In the genomic region with DNA sequence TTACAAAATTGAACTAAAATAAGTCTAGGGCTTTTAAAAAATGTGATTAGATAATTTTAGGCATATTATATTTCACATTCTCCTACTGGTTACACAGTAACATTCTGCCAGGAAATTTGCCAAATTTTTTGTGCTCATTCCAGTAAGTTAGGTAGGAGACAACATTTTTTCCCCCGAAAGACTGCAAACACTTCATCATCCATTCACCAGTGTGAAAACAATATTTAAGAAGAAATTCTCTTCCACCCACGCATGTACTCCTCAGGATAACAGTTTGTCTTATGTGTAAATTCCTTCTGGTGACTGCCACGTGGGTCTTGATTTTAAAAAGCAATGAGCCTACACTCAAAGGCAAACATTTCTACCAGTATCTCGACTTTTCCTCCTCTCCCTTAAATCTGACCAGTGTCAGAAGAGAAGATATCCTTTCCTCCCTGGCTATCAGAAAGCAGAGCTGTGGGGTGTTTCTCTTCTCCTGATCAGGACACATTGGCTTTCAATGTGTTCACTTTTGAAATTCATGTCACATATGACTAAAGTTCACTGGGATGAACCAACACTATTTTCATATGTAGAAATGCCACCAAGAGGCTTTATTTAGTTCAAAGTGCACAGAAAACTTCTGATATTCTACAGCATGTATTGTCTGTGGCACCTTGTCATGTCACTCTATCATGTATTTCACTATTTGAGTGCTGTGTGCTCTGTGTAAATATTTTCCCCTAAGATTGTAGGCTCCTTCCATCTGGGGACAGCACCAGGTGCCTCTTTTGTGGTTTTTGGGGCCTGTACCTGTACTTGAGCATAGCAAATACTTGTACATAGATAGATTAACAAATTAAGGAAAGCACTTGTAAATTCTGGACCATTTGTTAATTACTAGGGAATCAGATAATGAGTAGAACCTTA, we compare ENCODE assay signal across 21 cellular contexts. TPM values are rescaled to one million over a fixed set of nuclear protein-coding genes. Genes with fewer than 3 reads are reported as not detected.
DNase-seq lines count a peak whose midpoint lies in the region; ATAC-seq, FAIRE-seq and TF ChIP-seq lines count a peak whose summit lies in the region.
"Had no signal": no experiment of that assay in that cellular context is flagged by ENCODE, and none has a peak within 500 bp of the region (broad histone marks: within the 10 kb centered on the region; RNA-seq: fewer than 3 reads in every experiment).

No MANE protein-coding gene starts in this region.

- peak; percentile 82 for ATAC-seq in lung (ENCODE audit: insufficient read depth, low FRiP score)
- no peak for ATAC-seq in GM18873 (IDR thresholded peaks at IDR 0.05; ENCODE audit: low FRiP score, unreplicated experiment)
- ATAC-seq: esophagus mucosa, psoas muscle had no signal

- no peak for FAIRE-seq in frontal cortex (lab: Jason Lieb, UNC)
- FAIRE-seq: GM18507, H54 had no signal

- no peaks in the 10 kb centered on the region for H3K9me2 ChIP-seq in GM23248 (ENCODE audit: insufficient read depth)

- DNase-seq in ACHN (peak; percentile 29), GM23248 (peak; percentile 68), choroid plexus epithelial cell (ENCODE audit: low read depth) (peak; percentile 87), lung (ENCODE audit: low spot score) (no peak), NCI-H1694 (lab: John Stamatoyannopoulos, UW) (no peak), frontal cortex (ENCODE audit: low spot score in 2 of 2) (no peak), NOMO-1 treated with DMSO at 0.1 percent for 48 hours (lab: John Stamatoyannopoulos, UW; ENCODE audit: unreplicated experiment) (no peak)
- DNase-seq: activated CD4-positive, alpha-beta T cell treated with anti-CD3 and anti-CD28 coated beads, Interleukin-2, amount 10 ng/mL, durations not matched to agents 7 days and 5 days; activated gamma-delta T cell; cerebellar nuclear complex; psoas muscle; RPMI8226; stimulated activated naive CD4-positive, alpha-beta T cell; T-helper 2 cell had no signal

- in situ Hi-C loops in ACHN (cut with HindIII; ENCODE audit: low pct_ligation_motif_present, low pct_unique_long_range_greater_than_20kb, low sequenced_read_pairs) (no loop called here), GM23248 (cut with MboI) (no loop called here)

- TF ChIP-seq CTCF in choroid plexus epithelial cell (conservative IDR thresholded peaks at IDR 0.05; ENCODE audit: low read depth, low read length) (no peak), lung (IDR thresholded peaks at IDR 0.05; ENCODE audit: control extremely low read depth, extremely low read depth) (no peak)

- H3K27me3 ChIP-seq in GM23248 (replicated peaks; ENCODE audit: insufficient read depth) (no peaks in the 10 kb centered on the region), lung (ENCODE audit: control insufficient read depth, insufficient read depth) (no peaks in the 10 kb centered on the region)

- H3K27ac ChIP-seq in GM23248: peak overlapping the region; percentile 12
- no peak overlapping the region for H3K27ac ChIP-seq in lung (ENCODE audit: low read depth in 1 of 2, low read length in 1 of 2)
- H3K27ac ChIP-seq: C4-2B, HL-60, psoas muscle had no signal

- no peaks in the 10 kb centered on the region for H3K79me2 ChIP-seq in GM23248 (ENCODE audit: insufficient read depth)

- no peaks in the 10 kb centered on the region for H3F3A ChIP-seq in GM23248 (ENCODE audit: insufficient read depth)

- no peaks in the 10 kb centered on the region for H4K20me1 ChIP-seq in GM23248 (ENCODE audit: insufficient read depth)

- peak overlapping the region; percentile 42 for H3K4me2 ChIP-seq in GM23248 (ENCODE audit: unreplicated experiment)

- H3K9ac ChIP-seq in GM23248: no peak overlapping the region

- H3K36me3 ChIP-seq in GM23248 (ENCODE audit: low read depth) (no peaks in the 10 kb centered on the region), lung (ENCODE audit: control insufficient read depth in 2 of 2, insufficient read depth in 2 of 2, low read length in 2 of 2) (no peaks in the 10 kb centered on the region)

- H3K9me3 ChIP-seq in GM23248 (ENCODE audit: low read depth) (no peaks in the 10 kb centered on the region), lung (ENCODE audit: control insufficient read depth in 2 of 2, insufficient read depth in 1 of 2, low read length in 1 of 2) (peaks cover 0 to 2% of the 10 kb centered on the region in 2 donors)
- H3K9me3 ChIP-seq: psoas muscle had no signal

- peak overlapping the region; percentile 26 for H2AFZ ChIP-seq in GM23248

- H3K4me3 ChIP-seq in GM23248: no peak overlapping the region
- H3K4me3 ChIP-seq in choroid plexus epithelial cell (ENCODE audit: low read depth, low read length): no peak overlapping the region
- H3K4me3 ChIP-seq in lung: no peak overlapping the region
- H3K4me3 ChIP-seq: psoas muscle had no signal

- H3K4me1 ChIP-seq in GM23248 (ENCODE audit: insufficient read depth) (peaks cover 17% of the 10 kb centered on the region), lung (ENCODE audit: control insufficient read depth in 2 of 2, insufficient read depth in 2 of 2, low read length in 2 of 2) (no peaks in the 10 kb centered on the region)
- H3K4me1 ChIP-seq: psoas muscle had no signal

- 12 to 23% methylated on average over 4 of the region's 4 CpGs for WGBS in GM23248 (ENCODE audit: low coverage in 1 of 2, low lambda C conversion rate in 2 of 2, missing lambda C conversion rate in 2 of 2), 2 experiments
- WGBS in lung, 2 donors: 48 to 65% methylated on average over 4 of the region's 4 CpGs

RNA-seq across cellular contexts. Expression of a gene that starts 38.6 kb away (rescaled TPM):
- total RNA-seq in GM23248 (2014; rRNA removed; shearing (Covaris generic)): 0.13 and 0.43 TPM in 2 replicates
- polyA plus RNA-seq in GM23248 (2016; fragmentation: Nextera tagmentation; extraction: Ambion mirVana) (1.3 and 1.5 TPM in 2 replicates), lung (1 to 10 TPM in 1 of 2 donors, not detected in 1; 1.3 TPM)
- total RNA-seq in lung (1 to 10 TPM in 1 of 2 donors, not detected in 1; 1.9 TPM), frontal cortex (0.41 TPM)
- total RNA-seq: activated CD4-positive, alpha-beta T cell treated with anti-CD3 and anti-CD28 coated beads, Interleukin-2, amount 10 ng/mL, durations not matched to agents 7 days and 5 days; esophagus mucosa; G401 had no signal

RNA-seq across cellular contexts. Expression of a gene that starts 53.3 kb away (rescaled TPM):
- total RNA-seq in GM23248 (2014; rRNA removed; shearing (Covaris generic)): 17.3 and 90.2 TPM in 2 replicates
- polyA plus RNA-seq in GM23248 (2016; fragmentation: Nextera tagmentation; extraction: Ambion mirVana) (39.8 and 41.9 TPM in 2 replicates), lung (10 to 100 TPM in 1 of 2 donors, 1 to 10 TPM in 1; 6.7 to 23.7 TPM)
- total RNA-seq in lung (1 to 10 TPM; 3.6 to 8.2 TPM), frontal cortex (2.4 TPM)

Comparison
In these comparisons a context has a peak if more than half of its experiments do, and no peak if none do; other contexts are left out.
1. DNase-seq: peak in ACHN (single experiment), GM23248 (single experiment) and choroid plexus epithelial cell (single experiment); none in lung (single experiment), NCI-H1694 (single experiment), frontal cortex (0 of 2) and NOMO-1 treated with DMSO at 0.1 percent for 48 hours (single experiment).